In genomic region chr2:196256585-196256984, GRCh38 we compare ENCODE assay signal across 22 cellular contexts.
A peak's percentile ranks its signal among the peaks of the same experiment; 100 is the strongest.
DNase-seq lines count a peak whose midpoint lies in the region; ATAC-seq, FAIRE-seq and TF ChIP-seq lines count a peak whose summit lies in the region.
"Had no signal": no experiment of that assay in that cellular context is flagged by ENCODE, and none has a peak within 500 bp of the region (broad histone marks: within the 10 kb centered on the region; RNA-seq: fewer than 3 reads in every experiment).

No MANE protein-coding gene starts in this region.

- H3K27me3 Mint-ChIP-seq in activated T-cell treated with anti-CD3 and anti-CD28 coated beads, Interleukin-2, amount 50 U/mL, for 72 hours (ENCODE audit: low read depth), result no peaks in the 10 kb centered on the region
- H3K27me3 Mint-ChIP-seq in activated T-helper 1 cell treated with anti-CD3 and anti-CD28 coated beads, Interleukin-12 subunit alpha, Interleukin-12 subunit beta, Interleukin-2, Interleukin-4 antibody, amounts not matched to agents 30 ng/mL and 10 ng/mL and 1 ng/mL, durations not matched to agents 14 hours and 24 hours and 36 hours (ENCODE audit: insufficient read depth), result no peaks in the 10 kb centered on the region
- H3K27me3 Mint-ChIP-seq in mesothelial cell of epicardium (ENCODE audit: low read depth), result no peaks in the 10 kb centered on the region

- no peak for ATAC-seq in activated T-cell treated with anti-CD3 and anti-CD28 coated beads, Interleukin-2, amount 50 U/mL, for 72 hours (replicated peaks in 1 of 2)
- no peak for ATAC-seq in HG02840 (IDR thresholded peaks at IDR 0.05; ENCODE audit: low FRiP score, unreplicated experiment)
- ATAC-seq: A549, Panc1 had no signal

- no peak for DNase-seq in activated T-cell treated with anti-CD3 and anti-CD28 coated beads, Interleukin-2, amount 50 U/mL, for 72 hours
- no peak for DNase-seq in activated T-cell treated with anti-CD3 and anti-CD28 coated beads for 4 hours
- no peak for DNase-seq in GM12891 (ENCODE audit: insufficient read length, low spot score)
- no peak for DNase-seq in activated T-helper 1 cell treated with anti-CD3 and anti-CD28 coated beads, Interleukin-12 subunit alpha, Interleukin-12 subunit beta, Interleukin-2, Interleukin-4 antibody, amounts not matched to agents 30 ng/mL and 10 ng/mL and 1 ng/mL, durations not matched to agents 14 hours and 24 hours and 36 hours (ENCODE audit: low spot score)
- DNase-seq in mesothelial cell of epicardium (ENCODE audit: low spot score in 2 of 2, unreplicated experiment in 2 of 2), result no peak
- no peak for DNase-seq in posterior cingulate gyrus
- no peak for DNase-seq in SKM-1 (lab: John Stamatoyannopoulos, UW; ENCODE audit: unreplicated experiment)
- DNase-seq: BE2C, DMS153, GOT3, HCEC 1CT, KG1, NCI-H1092, NCI-H1436, NCI-H187 treated with DMSO at 0.1 percent for 48 hours, NCI-H2107, NCI-H69, SIG-M5 had no signal

- TF ChIP-seq CTCF in mesothelial cell of epicardium (IDR thresholded peaks at IDR 0.05; ENCODE audit: unreplicated experiment), result no peak

- TF ChIP-seq POLR2A in GM12891 (IDR thresholded peaks at IDR 0.05; ENCODE audit: low read depth, low read length), result no peak

- H3K4me3 Mint-ChIP-seq in activated T-cell treated with anti-CD3 and anti-CD28 coated beads, Interleukin-2, amount 50 U/mL, for 72 hours, result peak overlapping the region in 1 of 2 donors; percentile 29
- peak overlapping the region; percentile 17 for H3K4me3 Mint-ChIP-seq in activated T-helper 1 cell treated with anti-CD3 and anti-CD28 coated beads, Interleukin-12 subunit alpha, Interleukin-12 subunit beta, Interleukin-2, Interleukin-4 antibody, amounts not matched to agents 30 ng/mL and 10 ng/mL and 1 ng/mL, durations not matched to agents 14 hours and 24 hours and 36 hours
- H3K4me3 Mint-ChIP-seq in mesothelial cell of epicardium, result no peak overlapping the region

- peaks cover 85% of the 10 kb centered on the region for H3K4me1 Mint-ChIP-seq in activated T-cell treated with anti-CD3 and anti-CD28 coated beads, Interleukin-2, amount 50 U/mL, for 72 hours (ENCODE audit: low read depth)
- peaks cover 75% of the 10 kb centered on the region for H3K4me1 Mint-ChIP-seq in activated T-helper 1 cell treated with anti-CD3 and anti-CD28 coated beads, Interleukin-12 subunit alpha, Interleukin-12 subunit beta, Interleukin-2, Interleukin-4 antibody, amounts not matched to agents 30 ng/mL and 10 ng/mL and 1 ng/mL, durations not matched to agents 14 hours and 24 hours and 36 hours (ENCODE audit: low read depth)
- H3K4me1 Mint-ChIP-seq in mesothelial cell of epicardium, result peaks cover 39% of the 10 kb centered on the region

- FAIRE-seq in GM12891 (lab: Jason Lieb, UNC), result peak; percentile 26
- FAIRE-seq: A549, HTR-8/SVneo had no signal

- intact Hi-C loops in activated T-helper 1 cell treated with anti-CD3 and anti-CD28 coated beads, Interleukin-12 subunit alpha, Interleukin-12 subunit beta, Interleukin-2, Interleukin-4 antibody, amounts not matched to agents 30 ng/mL and 10 ng/mL and 1 ng/mL, durations not matched to agents 14 hours and 24 hours and 36 hours (cut with micrococcal nuclease), result no loop called here
- intact Hi-C loops in posterior cingulate gyrus (cut with DNase I), result no loop called here

- H3K36me3 Mint-ChIP-seq in activated T-cell treated with anti-CD3 and anti-CD28 coated beads, Interleukin-2, amount 50 U/mL, for 72 hours (ENCODE audit: insufficient read depth in 2 of 2), result peaks cover 6 to 12% of the 10 kb centered on the region in 2 donors
- H3K36me3 Mint-ChIP-seq in activated T-helper 1 cell treated with anti-CD3 and anti-CD28 coated beads, Interleukin-12 subunit alpha, Interleukin-12 subunit beta, Interleukin-2, Interleukin-4 antibody, amounts not matched to agents 30 ng/mL and 10 ng/mL and 1 ng/mL, durations not matched to agents 14 hours and 24 hours and 36 hours (ENCODE audit: low read depth), result peaks cover 8% of the 10 kb centered on the region
- peaks cover 21% of the 10 kb centered on the region for H3K36me3 Mint-ChIP-seq in mesothelial cell of epicardium

- peaks cover 6 to 10% of the 10 kb centered on the region in 2 donors for H3K9me3 Mint-ChIP-seq in activated T-cell treated with anti-CD3 and anti-CD28 coated beads, Interleukin-2, amount 50 U/mL, for 72 hours
- peaks cover 8% of the 10 kb centered on the region for H3K9me3 Mint-ChIP-seq in activated T-helper 1 cell treated with anti-CD3 and anti-CD28 coated beads, Interleukin-12 subunit alpha, Interleukin-12 subunit beta, Interleukin-2, Interleukin-4 antibody, amounts not matched to agents 30 ng/mL and 10 ng/mL and 1 ng/mL, durations not matched to agents 14 hours and 24 hours and 36 hours
- H3K9me3 Mint-ChIP-seq in mesothelial cell of epicardium, result peaks cover 5% of the 10 kb centered on the region

- peak overlapping the region; percentile 49 for H3K27ac Mint-ChIP-seq in activated T-cell treated with anti-CD3 and anti-CD28 coated beads, Interleukin-2, amount 50 U/mL, for 72 hours
- H3K27ac Mint-ChIP-seq in activated T-helper 1 cell treated with anti-CD3 and anti-CD28 coated beads, Interleukin-12 subunit alpha, Interleukin-12 subunit beta, Interleukin-2, Interleukin-4 antibody, amounts not matched to agents 30 ng/mL and 10 ng/mL and 1 ng/mL, durations not matched to agents 14 hours and 24 hours and 36 hours, result peak overlapping the region; percentile 9
- peak overlapping the region; percentile 74 for H3K27ac Mint-ChIP-seq in mesothelial cell of epicardium

TF ChIP-seq in GM12891, 5 proteins besides CTCF, POLR2A, EP300 and RAD21:
- no peak for TF ChIP-seq TAF1 (IDR thresholded peaks at IDR 0.05; ENCODE audit: low read depth, low read length)

Comparison
In these comparisons a context has a peak if more than half of its experiments do, and no peak if none do; other contexts are left out.
1. H3K27ac Mint-ChIP-seq: peak in every context shown above with its lines; median percentile 74 in mesothelial cell of epicardium; 49 in activated T-cell treated with anti-CD3 and anti-CD28 coated beads, Interleukin-2, amount 50 U/mL, for 72 hours; 9 in activated T-helper 1 cell treated with anti-CD3 and anti-CD28 coated beads, Interleukin-12 subunit alpha, Interleukin-12 subunit beta, Interleukin-2, Interleukin-4 antibody, amounts not matched to agents 30 ng/mL and 10 ng/mL and 1 ng/mL, durations not matched to agents 14 hours and 24 hours and 36 hours.